ENCODE assay signal across 8 cellular contexts in the genomic region with DNA sequence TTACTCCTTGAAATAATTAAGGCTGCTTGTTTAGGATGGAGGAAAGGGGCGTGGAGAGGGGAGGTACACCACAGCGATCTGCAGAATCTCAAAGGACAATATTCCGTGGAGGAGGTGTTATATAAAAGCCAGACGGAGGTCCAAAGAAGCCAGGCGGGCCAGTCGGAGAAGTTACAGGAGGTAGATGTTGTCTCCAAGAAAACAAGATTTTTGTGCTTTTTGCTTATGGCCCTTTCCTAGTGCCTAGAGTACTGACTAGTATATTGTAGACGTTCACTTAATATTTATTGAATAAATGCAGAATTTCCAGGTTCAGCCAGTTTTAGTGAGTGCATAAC. TPM values are rescaled to one million over a fixed set of nuclear protein-coding genes. Genes with fewer than 3 reads are reported as not detected.
DNase-seq lines count a peak whose midpoint lies in the region; ATAC-seq and TF ChIP-seq lines count a peak whose summit lies in the region.

No MANE protein-coding gene starts in this region.

- no peaks in the 10 kb centered on the region for H3K27me3 ChIP-seq in BLaER1
- H3K27me3 ChIP-seq in MM.1S (replicated peaks; ENCODE audit: insufficient read depth, low read length) = no peaks in the 10 kb centered on the region
- H3K27me3 ChIP-seq in ectodermal cell (ENCODE audit: control insufficient read depth, insufficient read depth, low read length, poor library complexity, severe bottlenecking) = no peaks in the 10 kb centered on the region

- WGBS in ectodermal cell, 2 experiments = 15 to 16% methylated on average over 7 of the region's 7 CpGs

- no peaks in the 10 kb centered on the region for H3K9me2 ChIP-seq in MM.1S (replicated peaks; ENCODE audit: insufficient read depth, low read length)

- H3K9ac ChIP-seq in BLaER1 = peak overlapping the region; percentile 84
- peak overlapping the region; percentile 68; the same call in 1 of the 2 replicates for H3K9ac ChIP-seq in MM.1S (ENCODE audit: low read length)

- DNase-seq in MM.1S = no peak
- no peak for DNase-seq in natural killer cell
- no peak for DNase-seq in SHP77 treated with DMSO at 0.1 percent for 48 hours (lab: John Stamatoyannopoulos, UW)
- DNase-seq in ecto neural progenitor cell (ENCODE audit: low spot score) = no peak
- no peak for DNase-seq in 8988T

- H2AFZ ChIP-seq in MM.1S (ENCODE audit: low read length) = peak overlapping the region; percentile 65

- peak overlapping the region; percentile 84 for H3K27ac ChIP-seq in BLaER1
- H3K27ac ChIP-seq in MM.1S (ENCODE audit: low read length) = no peak overlapping the region
- H3K27ac ChIP-seq in ectodermal cell (ENCODE audit: insufficient read depth, low read depth, low read length, poor library complexity, severe bottlenecking) = no peak overlapping the region

- H3K9me3 Mint-ChIP-seq in natural killer cell = no peaks in the 10 kb centered on the region

- peaks cover 29% of the 10 kb centered on the region for H3K4me1 ChIP-seq in BLaER1
- H3K4me1 ChIP-seq in MM.1S (ENCODE audit: low read length) = peaks cover 7% of the 10 kb centered on the region
- H3K4me1 ChIP-seq in ectodermal cell (ENCODE audit: control insufficient read depth, insufficient read depth, low read length) = no peaks in the 10 kb centered on the region

- ATAC-seq in natural killer cell (no peak), GM21390 (IDR thresholded peaks at IDR 0.05; ENCODE audit: unreplicated experiment) (no peak)

- H3K27me3 Mint-ChIP-seq in natural killer cell (ENCODE audit: low read depth in 2 of 2) = no peaks in the 10 kb centered on the region

- peak overlapping the region; percentile 96 for H3K4me2 ChIP-seq in BLaER1
- H3K4me2 ChIP-seq in MM.1S (ENCODE audit: low read depth, low read length) = peak overlapping the region; percentile 84

- H3K4me3 ChIP-seq in BLaER1 = peak overlapping the region; percentile 93
- peak overlapping the region; percentile 81 for H3K4me3 ChIP-seq in MM.1S (ENCODE audit: low read length)
- peak overlapping the region; percentile 74 for H3K4me3 ChIP-seq in ectodermal cell (ENCODE audit: insufficient read depth, low read depth, low read length)

- no peaks in the 10 kb centered on the region for H3K36me3 Mint-ChIP-seq in natural killer cell

- TF ChIP-seq CTCF in MM.1S (IDR thresholded peaks at IDR 0.05; ENCODE audit: low read length) (no peak), natural killer cell (IDR thresholded peaks at IDR 0.05) (no peak)

- peaks cover 51 to 57% of the 10 kb centered on the region in 2 donors for H3K4me1 Mint-ChIP-seq in natural killer cell

- H4K20me1 ChIP-seq in BLaER1 = peaks cover 21% of the 10 kb centered on the region
- no peaks in the 10 kb centered on the region; the same call in 1 of the 2 replicates for H4K20me1 ChIP-seq in MM.1S (ENCODE audit: insufficient read depth, low read length)

- H3K9me3 ChIP-seq in BLaER1 (no peaks in the 10 kb centered on the region), MM.1S (replicated peaks; ENCODE audit: insufficient read depth, low read length) (no peaks in the 10 kb centered on the region), ectodermal cell (ENCODE audit: control insufficient read depth, low read length) (no peaks in the 10 kb centered on the region)

- H3K79me2 ChIP-seq in MM.1S (ENCODE audit: low read length) = peaks cover 49% of the 10 kb centered on the region

- peaks cover 30% of the 10 kb centered on the region for H3K36me3 ChIP-seq in BLaER1
- H3K36me3 ChIP-seq in MM.1S (replicated peaks; ENCODE audit: insufficient read depth, low read length) = no peaks in the 10 kb centered on the region; the same call in 1 of the 2 replicates
- H3K36me3 ChIP-seq in ectodermal cell (ENCODE audit: control insufficient read depth, insufficient read depth, low read length) = no peaks in the 10 kb centered on the region

- intact Hi-C loops in natural killer cell (cut with micrococcal nuclease) = no loop called here

- H3F3A ChIP-seq in MM.1S (ENCODE audit: insufficient read depth, low read length) = no peaks in the 10 kb centered on the region

- peak overlapping the region; percentile 50 to 95 for H3K27ac Mint-ChIP-seq in natural killer cell

- peak overlapping the region; percentile 95 for H3K4me3 Mint-ChIP-seq in natural killer cell

RNA-seq across cellular contexts. Expression of gene ZDHHC13, which starts 0.8 kb away (rescaled TPM):
- 21.1 TPM for polyA plus RNA-seq in ectodermal cell (2013, experiment 1 of 4)
- polyA plus RNA-seq in ectodermal cell (2013, experiment 2 of 4) = 21.9 TPM
- 17.9 TPM for polyA plus RNA-seq in ectodermal cell (2013, experiment 3 of 4)
- polyA plus RNA-seq in ectodermal cell (2013, experiment 4 of 4) = 18.5 TPM
- total RNA-seq in natural killer cell = 10 to 100 TPM; 13.3 to 17.4 (median 13.5) TPM

RNA-seq across cellular contexts. Expression of gene MRGPRX2, which starts 57.2 kb away (rescaled TPM):
- polyA plus RNA-seq in ectodermal cell (2013, experiment 1 of 4) = not detected
- not detected for polyA plus RNA-seq in ectodermal cell (2013, experiment 2 of 4)
- not detected for polyA plus RNA-seq in ectodermal cell (2013, experiment 3 of 4)
- not detected for polyA plus RNA-seq in ectodermal cell (2013, experiment 4 of 4)
- under 1 TPM in 2 of 3 donors, not detected in 1; 0.21 to 0.48 TPM for total RNA-seq in natural killer cell
